9 cellular contexts compared by ENCODE assay signal in genomic region chr5:95238560-95239325, GRCh38. TPM values are rescaled to one million over a fixed set of nuclear protein-coding genes. Genes with fewer than 3 reads are reported as not detected.
A peak's percentile ranks its signal among the peaks of the same experiment; 100 is the strongest.
DNase-seq lines count a peak whose midpoint lies in the region; ATAC-seq and TF ChIP-seq lines count a peak whose summit lies in the region.
"Had no signal": no experiment of that assay in that cellular context is flagged by ENCODE, and none has a peak within 500 bp of the region (broad histone marks: within the 10 kb centered on the region; RNA-seq: fewer than 3 reads in every experiment).

No MANE protein-coding gene starts in this region.

- no peak overlapping the region for H3K4me3 Mint-ChIP-seq in activated naive CD8-positive, alpha-beta T cell treated with anti-CD3 and anti-CD28 coated beads, Interleukin-2, amount 50 U/mL, for 24 hours

- H3K4me3 ChIP-seq in RWPE2 (ENCODE audit: severe bottlenecking): no peak overlapping the region

- ATAC-seq in RWPE2 (ENCODE audit: low read depth) (peak; percentile 38; the same call in 1 of the 3 replicates), HG03520 (IDR thresholded peaks at IDR 0.05; ENCODE audit: unreplicated experiment) (no peak), GM19324 (IDR thresholded peaks at IDR 0.05; ENCODE audit: low FRiP score, unreplicated experiment) (no peak), GM21381 (IDR thresholded peaks at IDR 0.05; ENCODE audit: unreplicated experiment) (no peak)
- no peak for ATAC-seq in activated naive CD8-positive, alpha-beta T cell treated with anti-CD3 and anti-CD28 coated beads, Interleukin-2, amount 50 U/mL, for 24 hours

- H3K27me3 Mint-ChIP-seq in activated naive CD8-positive, alpha-beta T cell treated with anti-CD3 and anti-CD28 coated beads, Interleukin-2, amount 50 U/mL, for 24 hours: peaks cover 2% of the 10 kb centered on the region

- H3K9me3 Mint-ChIP-seq in activated naive CD8-positive, alpha-beta T cell treated with anti-CD3 and anti-CD28 coated beads, Interleukin-2, amount 50 U/mL, for 24 hours: no peaks in the 10 kb centered on the region

- H3K36me3 ChIP-seq in RWPE2 (ENCODE audit: low read depth): no peaks in the 10 kb centered on the region

- TF ChIP-seq CTCF in GM12872 (IDR thresholded peaks at IDR 0.05; ENCODE audit: insufficient read depth, low read depth, low read length) (peak; percentile 49; the same call in 2 of the 3 replicates), RWPE2 (IDR thresholded peaks at IDR 0.05; ENCODE audit: poor library complexity, severe bottlenecking) (peak; percentile 48)

- no peaks in the 10 kb centered on the region for H3K9me3 ChIP-seq in RWPE2 (ENCODE audit: severe bottlenecking)

- H3K36me3 Mint-ChIP-seq in activated naive CD8-positive, alpha-beta T cell treated with anti-CD3 and anti-CD28 coated beads, Interleukin-2, amount 50 U/mL, for 24 hours (ENCODE audit: low read depth): no peaks in the 10 kb centered on the region

- no peak overlapping the region for H3K27ac ChIP-seq in RWPE2 (ENCODE audit: poor library complexity, severe bottlenecking)

- H3K27me3 ChIP-seq in RWPE2 (ENCODE audit: insufficient read depth, poor library complexity, severe bottlenecking): no peaks in the 10 kb centered on the region

- no peaks in the 10 kb centered on the region for H3K4me1 ChIP-seq in RWPE2 (ENCODE audit: insufficient read depth, poor library complexity, severe bottlenecking)

- H3K27ac Mint-ChIP-seq in activated naive CD8-positive, alpha-beta T cell treated with anti-CD3 and anti-CD28 coated beads, Interleukin-2, amount 50 U/mL, for 24 hours: no peak overlapping the region

- H3K4me1 Mint-ChIP-seq in activated naive CD8-positive, alpha-beta T cell treated with anti-CD3 and anti-CD28 coated beads, Interleukin-2, amount 50 U/mL, for 24 hours: no peaks in the 10 kb centered on the region

- DNase-seq in A172 (ENCODE audit: low spot score) (peak; percentile 39), RWPE2 (ENCODE audit: low spot score) (no peak), glomerular visceral epithelial cell (ENCODE audit: extremely low spot score) (peak; percentile 47)
- no peak for DNase-seq in activated naive CD8-positive, alpha-beta T cell treated with anti-CD3 and anti-CD28 coated beads, Interleukin-2, amount 50 U/mL, for 24 hours
- DNase-seq: NCI-H226 had no signal

RNA-seq across cellular contexts. Expression of gene MCTP1, which starts 46.2 kb away (rescaled TPM):
- total RNA-seq in A172 (2014; rRNA removed; shearing (Covaris generic)): 14.2 and 15.7 TPM in 2 replicates

Comparison
In these comparisons a context has a peak if more than half of its experiments do, and no peak if none do; other contexts are left out.
1. DNase-seq: peak in A172 (single experiment) and glomerular visceral epithelial cell (single experiment); none in RWPE2 (single experiment) and activated naive CD8-positive, alpha-beta T cell treated with anti-CD3 and anti-CD28 coated beads, Interleukin-2, amount 50 U/mL, for 24 hours (single experiment).